ENCODE assay signal across 11 cellular contexts in genomic region chr11:123641495-123641840, GRCh38. TPM values are rescaled to one million over a fixed set of nuclear protein-coding genes. Genes with fewer than 3 reads are reported as not detected.
"Had no signal": no experiment of that assay in that cellular context is flagged by ENCODE, and none has a peak within 500 bp of the region (broad histone marks: within the 10 kb centered on the region; RNA-seq: fewer than 3 reads in every experiment).

No MANE protein-coding gene starts in this region.

- H3K36me3 ChIP-seq: brain microvascular endothelial cell had no signal

- H3K4me1 Mint-ChIP-seq: activated naive CD4-positive, alpha-beta T cell treated with anti-CD3 and anti-CD28 coated beads, Interleukin-2, amount 10 ng/mL, durations not matched to agents 7 days and 5 days; activated naive CD8-positive, alpha-beta T cell treated with anti-CD3 and anti-CD28 coated beads for 36 hours had no signal

- H2AFZ ChIP-seq: PC-9 had no signal

- H3K4me3 ChIP-seq: PC-9 had no signal

- H3K9me3 Mint-ChIP-seq: activated CD8-positive, alpha-beta T cell treated with anti-CD3 and anti-CD28 coated beads for 36 hours; activated naive CD4-positive, alpha-beta T cell treated with anti-CD3 and anti-CD28 coated beads, Interleukin-2, amount 10 ng/mL, durations not matched to agents 7 days and 5 days; activated naive CD8-positive, alpha-beta T cell treated with anti-CD3 and anti-CD28 coated beads for 36 hours; activated T-cell treated with anti-CD3 and anti-CD28 coated beads, Interleukin-2, amount 50 U/mL, for 72 hours; activated T-helper 2 cell treated with anti-CD3 and anti-CD28 coated beads, Interferon-gamma antibody, Interleukin-2, Interleukin-4, amounts not matched to agents 10 μg/mL and 5 μg/mL and 100 μg/mL, durations not matched to agents 14 hours and 24 hours and 36 hours had no signal

- H3K27me3 ChIP-seq: brain microvascular endothelial cell had no signal

- H3K4me3 Mint-ChIP-seq: activated CD8-positive, alpha-beta T cell treated with anti-CD3 and anti-CD28 coated beads for 36 hours; activated naive CD4-positive, alpha-beta T cell treated with anti-CD3 and anti-CD28 coated beads, Interleukin-2, amount 10 ng/mL, durations not matched to agents 7 days and 5 days; activated naive CD8-positive, alpha-beta T cell treated with anti-CD3 and anti-CD28 coated beads for 36 hours; activated T-cell treated with anti-CD3 and anti-CD28 coated beads, Interleukin-2, amount 50 U/mL, for 72 hours; T-helper 17 cell had no signal

- H3K36me3 Mint-ChIP-seq: activated naive CD4-positive, alpha-beta T cell treated with anti-CD3 and anti-CD28 coated beads, Interleukin-2, amount 10 ng/mL, durations not matched to agents 7 days and 5 days; activated naive CD8-positive, alpha-beta T cell treated with anti-CD3 and anti-CD28 coated beads for 36 hours had no signal

- DNase-seq: NCI-H1436 treated with DMSO at 0.1 percent for 48 hours, NCI-H510A treated with DMSO at 0.1 percent for 48 hours, SIG-M5 had no signal

- H3K27ac ChIP-seq: brain microvascular endothelial cell, PC-9 had no signal

- H3K27ac Mint-ChIP-seq: activated CD8-positive, alpha-beta T cell treated with anti-CD3 and anti-CD28 coated beads for 36 hours; activated naive CD4-positive, alpha-beta T cell treated with anti-CD3 and anti-CD28 coated beads, Interleukin-2, amount 10 ng/mL, durations not matched to agents 7 days and 5 days; activated naive CD8-positive, alpha-beta T cell treated with anti-CD3 and anti-CD28 coated beads for 36 hours; activated T-cell treated with anti-CD3 and anti-CD28 coated beads, Interleukin-2, amount 50 U/mL, for 72 hours; activated T-helper 2 cell treated with anti-CD3 and anti-CD28 coated beads, Interferon-gamma antibody, Interleukin-2, Interleukin-4, amounts not matched to agents 10 μg/mL and 5 μg/mL and 100 μg/mL, durations not matched to agents 14 hours and 24 hours and 36 hours; T-helper 17 cell had no signal

RNA-seq across cellular contexts. Expression of gene SCN3B, which starts 13.0 kb away (rescaled TPM):
- total RNA-seq: activated CD8-positive, alpha-beta T cell treated with anti-CD3 and anti-CD28 coated beads for 36 hours; activated naive CD8-positive, alpha-beta T cell treated with anti-CD3 and anti-CD28 coated beads for 36 hours; activated T-helper 2 cell treated with anti-CD3 and anti-CD28 coated beads, Interferon-gamma antibody, Interleukin-2, Interleukin-4, amounts not matched to agents 10 μg/mL and 5 μg/mL and 100 μg/mL, durations not matched to agents 14 hours and 24 hours and 36 hours; PC-9; T-helper 17 cell had no signal
